In genomic region chr7:45617166-45617565, GRCh38 we compare ENCODE assay signal across 22 cellular contexts. TPM values are rescaled to one million over a fixed set of nuclear protein-coding genes. Genes with fewer than 3 reads are reported as not detected.
DNase-seq lines count a peak whose midpoint lies in the region; ATAC-seq, FAIRE-seq and TF ChIP-seq lines count a peak whose summit lies in the region.
"Had no signal": no experiment of that assay in that cellular context is flagged by ENCODE, and none has a peak within 500 bp of the region (broad histone marks: within the 10 kb centered on the region; RNA-seq: fewer than 3 reads in every experiment).

No MANE protein-coding gene starts in this region.

- no peaks in the 10 kb centered on the region for H3K4me1 ChIP-seq in NT2/D1 (ENCODE audit: insufficient read depth, insufficient read length)
- H3K4me1 ChIP-seq in endodermal cell (ENCODE audit: control insufficient read depth, insufficient read depth, low read length), result no peaks in the 10 kb centered on the region
- H3K4me1 ChIP-seq in mesendoderm (ENCODE audit: control insufficient read depth, low read depth, low read length), result no peaks in the 10 kb centered on the region
- H3K4me1 ChIP-seq in pancreas, result no peaks in the 10 kb centered on the region
- no peaks in the 10 kb centered on the region for H3K4me1 ChIP-seq in ascending aorta

- peaks cover 26% of the 10 kb centered on the region for H3K9me3 Mint-ChIP-seq in endodermal cell
- H3K9me3 Mint-ChIP-seq in activated T-helper 17 cell treated with anti-CD3 and anti-CD28 coated beads, Interleukin-2, amount 50 U/mL, for 72 hours, result peaks cover 27% of the 10 kb centered on the region

- no peak overlapping the region for H4K8ac ChIP-seq in mesendoderm (ENCODE audit: low read depth, low read length)

- no peak for FAIRE-seq in pancreas (lab: Jason Lieb, UNC)
- FAIRE-seq: GM12892, H54 had no signal

- H2BK120ac ChIP-seq in mesendoderm (ENCODE audit: low read depth, low read length), result no peak overlapping the region

- H3K4me3 Mint-ChIP-seq in endodermal cell, result no peak overlapping the region
- no peak overlapping the region for H3K4me3 Mint-ChIP-seq in activated T-helper 17 cell treated with anti-CD3 and anti-CD28 coated beads, Interleukin-2, amount 50 U/mL, for 72 hours
- H3K4me3 Mint-ChIP-seq: CD8-positive, alpha-beta memory T cell had no signal

- H3K23ac ChIP-seq in mesendoderm (ENCODE audit: low read length), result no peak overlapping the region

- no peak overlapping the region for H3K4ac ChIP-seq in mesendoderm (ENCODE audit: low read depth, low read length)

- H3K79me1 ChIP-seq in mesendoderm (ENCODE audit: low read length), result no peaks in the 10 kb centered on the region

- H3K27me3 ChIP-seq in NT2/D1 (ENCODE audit: insufficient read depth, insufficient read length), result no peaks in the 10 kb centered on the region
- H3K27me3 ChIP-seq in endodermal cell (ENCODE audit: control insufficient read depth, insufficient read depth, low read length, poor library complexity, severe bottlenecking), result no peaks in the 10 kb centered on the region
- no peaks in the 10 kb centered on the region for H3K27me3 ChIP-seq in mesendoderm (ENCODE audit: insufficient read depth, low read length, poor library complexity)
- H3K27me3 ChIP-seq in pancreas, result no peaks in the 10 kb centered on the region
- H3K27me3 ChIP-seq in ascending aorta, result no peaks in the 10 kb centered on the region

- intact Hi-C loops in pancreas (cut with DNase I) (no loop called here), ascending aorta (cut with DNase I) (no loop called here)

- no peak overlapping the region for H3K18ac ChIP-seq in mesendoderm (ENCODE audit: low read length)

- H2BK5ac ChIP-seq in mesendoderm (ENCODE audit: low read length), result no peak overlapping the region

- no peaks in the 10 kb centered on the region for H3K4me1 Mint-ChIP-seq in endodermal cell
- H3K4me1 Mint-ChIP-seq in activated T-helper 17 cell treated with anti-CD3 and anti-CD28 coated beads, Interleukin-2, amount 50 U/mL, for 72 hours, result no peaks in the 10 kb centered on the region
- H3K4me1 Mint-ChIP-seq: CD8-positive, alpha-beta memory T cell had no signal

- H3K36me3 Mint-ChIP-seq in endodermal cell (ENCODE audit: low read depth), result peaks cover 15% of the 10 kb centered on the region
- no peaks in the 10 kb centered on the region for H3K36me3 Mint-ChIP-seq in activated T-helper 17 cell treated with anti-CD3 and anti-CD28 coated beads, Interleukin-2, amount 50 U/mL, for 72 hours (ENCODE audit: low read depth)
- H3K36me3 Mint-ChIP-seq: CD8-positive, alpha-beta memory T cell had no signal

- H3K4me2 ChIP-seq in mesendoderm (ENCODE audit: low read length), result no peak overlapping the region
- H3K4me2 ChIP-seq: KMS-11 had no signal

- peaks cover 28% of the 10 kb centered on the region for H3K9me3 ChIP-seq in NT2/D1 (ENCODE audit: insufficient read depth, low read length)
- peaks cover 16% of the 10 kb centered on the region for H3K9me3 ChIP-seq in endodermal cell (ENCODE audit: control insufficient read depth, low read length)
- H3K9me3 ChIP-seq in pancreas, result no peaks in the 10 kb centered on the region
- peaks cover 0 to 10% of the 10 kb centered on the region in 2 donors for H3K9me3 ChIP-seq in ascending aorta

- no peaks in the 10 kb centered on the region for H3K27me3 Mint-ChIP-seq in endodermal cell (ENCODE audit: insufficient read depth)
- H3K27me3 Mint-ChIP-seq in activated T-helper 17 cell treated with anti-CD3 and anti-CD28 coated beads, Interleukin-2, amount 50 U/mL, for 72 hours, result peaks cover 3% of the 10 kb centered on the region
- H3K27me3 Mint-ChIP-seq: CD8-positive, alpha-beta memory T cell had no signal

- DNase-seq in ELR (ENCODE audit: low read depth) (peak; percentile 4), NT2/D1 (ENCODE audit: low read depth, low spot score) (peak; percentile 25), endodermal cell (peak; percentile 79), mesendoderm (peak; percentile 75), pancreas (no peak), GM10266 (ENCODE audit: extremely low spot score) (no peak), ascending aorta (ENCODE audit: low spot score in 2 of 2) (no peak)
- DNase-seq: CD8-positive, alpha-beta memory T cell; DMS79 treated with DMSO at 0.1 percent for 48 hours; GDM1; NCI-H1048; NCI-H146; NCI-H2081 treated with DMSO at 0.1 percent for 48 hours; NCI-H510A; NCI-H774 had no signal

- H3K27ac ChIP-seq in endodermal cell (ENCODE audit: low read depth, low read length) (no peak overlapping the region), mesendoderm (ENCODE audit: low read depth, low read length) (no peak overlapping the region), pancreas (no peak overlapping the region), ascending aorta (no peak overlapping the region)
- H3K27ac ChIP-seq: KMS-11, SK-N-MC had no signal

- 75% methylated on average over 3 of the region's 3 CpGs; no CpG with 5 or more reads in 1 of the 2 experiments for WGBS in endodermal cell (ENCODE audit: insufficient coverage in 1 of 2, insufficient read length in 1 of 2), 2 experiments
- WGBS in mesendoderm (ENCODE audit: extremely low coverage, insufficient coverage, low lambda C conversion rate), result no CpG with 5 or more reads among the region's 3 CpGs
- WGBS in pancreas, 2 donors, result 70 to 86% methylated on average over 3 of the region's 3 CpGs

- H2AK5ac ChIP-seq in mesendoderm (ENCODE audit: low read length), result no peak overlapping the region

- no peak for ATAC-seq in pancreas
- ATAC-seq in activated T-helper 17 cell treated with anti-CD3 and anti-CD28 coated beads, Interleukin-2, amount 50 U/mL, for 72 hours (replicated peaks), result no peak
- ATAC-seq: Panc1, Right ventricle myocardium inferior had no signal

- H4K5ac ChIP-seq in mesendoderm (ENCODE audit: low read length), result no peak overlapping the region

- no peaks in the 10 kb centered on the region for H3K36me3 ChIP-seq in NT2/D1 (ENCODE audit: insufficient read depth, insufficient read length, low read length)
- H3K36me3 ChIP-seq in endodermal cell (ENCODE audit: control insufficient read depth, insufficient read depth, low read length), result no peaks in the 10 kb centered on the region
- no peaks in the 10 kb centered on the region for H3K36me3 ChIP-seq in mesendoderm (ENCODE audit: control insufficient read depth, insufficient read depth, low read length)
- H3K36me3 ChIP-seq in pancreas, result no peaks in the 10 kb centered on the region
- H3K36me3 ChIP-seq in ascending aorta, result no peaks in the 10 kb centered on the region

- H3K4me3 ChIP-seq in NT2/D1 (ENCODE audit: insufficient read length, low read depth) (no peak overlapping the region), endodermal cell (ENCODE audit: low read length) (no peak overlapping the region), mesendoderm (ENCODE audit: low read length) (no peak overlapping the region), pancreas (no peak overlapping the region), ascending aorta (no peak overlapping the region)
- H3K4me3 ChIP-seq: SK-N-MC had no signal

- H2BK15ac ChIP-seq in mesendoderm (replicated peaks; ENCODE audit: low read depth), result no peak overlapping the region

- TF ChIP-seq CTCF in endodermal cell (conservative IDR thresholded peaks at IDR 0.05), result peak; percentile 72
- TF ChIP-seq CTCF in pancreas (IDR thresholded peaks at IDR 0.05), result no peak
- no peak for TF ChIP-seq CTCF in GM10266 (IDR thresholded peaks at IDR 0.05; ENCODE audit: control insufficient read depth, insufficient read depth, low read depth, missing control alignments)
- TF ChIP-seq CTCF in ascending aorta (IDR thresholded peaks at IDR 0.05), result no peak

- H3K56ac ChIP-seq in mesendoderm (ENCODE audit: low read length), result no peak overlapping the region

- H3K9ac ChIP-seq in NT2/D1 (ENCODE audit: insufficient read length, low read depth) (no peak overlapping the region), endodermal cell (ENCODE audit: extremely low read depth, low read length, poor library complexity, severe bottlenecking) (no peak overlapping the region), mesendoderm (ENCODE audit: low read length) (no peak overlapping the region)
- H3K9ac ChIP-seq: KMS-11 had no signal

- H3K79me2 ChIP-seq in mesendoderm (ENCODE audit: control insufficient read depth, insufficient read depth, low read length), result no peaks in the 10 kb centered on the region

- H3K27ac Mint-ChIP-seq in endodermal cell, result no peak overlapping the region
- H3K27ac Mint-ChIP-seq in activated T-helper 17 cell treated with anti-CD3 and anti-CD28 coated beads, Interleukin-2, amount 50 U/mL, for 72 hours, result no peak overlapping the region
- H3K27ac Mint-ChIP-seq: CD8-positive, alpha-beta memory T cell had no signal

RNA-seq across cellular contexts. Expression of gene ADCY1, which starts 43.0 kb away (rescaled TPM):
- total RNA-seq in endodermal cell, result 10 to 100 TPM; 15.3 to 18.5 TPM
- 5.0 TPM for polyA plus RNA-seq in endodermal cell (2013, experiment 1 of 2)
- polyA plus RNA-seq in endodermal cell (2013, experiment 2 of 2), result 5.6 TPM
- polyA plus RNA-seq in mesendoderm (2013, experiment 1 of 2), result 9.6 TPM
- polyA plus RNA-seq in mesendoderm (2013, experiment 2 of 2), result 10.0 TPM
- total RNA-seq in pancreas, result 1 to 10 TPM; 2.3 to 5.8 (median 4.5) TPM
- polyA plus RNA-seq in pancreas, result 1 to 10 TPM; 1.0 to 4.3 TPM
- 1 to 10 TPM; 1.6 to 6.3 TPM for total RNA-seq in activated T-helper 17 cell treated with anti-CD3 and anti-CD28 coated beads, Interleukin-2, amount 50 U/mL, for 72 hours
- 3.6 TPM for total RNA-seq in ascending aorta
- polyA plus RNA-seq: CD8-positive, alpha-beta memory T cell had no signal

Comparison
In these comparisons a context has a peak if more than half of its experiments do, and no peak if none do; other contexts are left out.
1. DNase-seq: peak in ELR (single experiment), NT2/D1 (single experiment), endodermal cell (single experiment) and mesendoderm (single experiment); none in pancreas (0 of 6), GM10266 (single experiment) and ascending aorta (0 of 2).